Comparison of ENCODE assay signal across 8 cellular contexts in the genomic region with DNA sequence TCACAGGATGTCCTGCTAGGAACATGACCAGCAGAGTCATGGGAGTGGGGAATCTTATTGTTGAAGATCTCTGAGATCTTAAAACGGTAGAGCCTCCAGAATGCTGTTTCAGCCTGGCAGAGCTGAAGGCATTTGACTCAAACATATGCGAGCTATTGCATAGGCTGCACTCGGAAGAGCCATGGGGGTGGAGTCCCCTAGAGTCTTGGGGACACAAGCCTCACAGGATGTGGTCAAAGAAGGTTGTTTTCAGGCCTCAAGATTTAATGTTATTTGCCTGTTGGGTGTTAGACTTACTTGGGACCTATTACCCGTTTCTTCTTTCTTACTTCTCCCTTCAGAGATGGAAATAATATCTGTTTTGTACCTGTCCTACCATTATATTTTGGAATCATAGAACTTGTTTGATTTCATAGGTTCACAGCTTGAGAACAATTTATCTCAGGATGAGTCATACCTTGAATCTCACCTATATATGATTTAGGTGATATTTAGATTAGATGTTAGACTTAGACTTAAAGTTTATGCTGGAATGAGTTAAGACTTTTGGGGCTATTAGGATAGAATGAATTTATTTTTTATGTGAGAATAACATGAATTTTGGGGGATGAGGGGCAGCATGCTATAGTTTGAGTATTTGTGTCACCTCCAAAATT.
DNase-seq lines count a peak whose midpoint lies in the region; ATAC-seq and TF ChIP-seq lines count a peak whose summit lies in the region.

No MANE protein-coding gene starts in this region.

- H3K27ac ChIP-seq in thyroid gland, result no peak overlapping the region

- peaks cover 32% of the 10 kb centered on the region for H3K4me1 Mint-ChIP-seq in memory B cell

- no peaks in the 10 kb centered on the region for H3K36me3 ChIP-seq in thyroid gland

- H3K36me3 Mint-ChIP-seq in memory B cell, result no peaks in the 10 kb centered on the region

- peak overlapping the region; percentile 99 for H3K27ac Mint-ChIP-seq in memory B cell

- peaks cover 3% of the 10 kb centered on the region for H3K9me3 Mint-ChIP-seq in memory B cell

- no peak overlapping the region for H3K4me3 ChIP-seq in thyroid gland (replicated peaks in 1 of 3)

- intact Hi-C loops in thyroid gland (cut with DNase I), result no loop called here

- peak in 3 of 5 donors; percentile 23 to 92 (median 29) for DNase-seq in T-helper 1 cell
- peak in 1 of 2 donors; percentile 66 for DNase-seq in memory B cell (ENCODE audit: low spot score in 2 of 2)
- DNase-seq in A172 (ENCODE audit: low spot score), result no peak
- no peak for DNase-seq in erythroblast (lab: John Stamatoyannopoulos, UW)
- DNase-seq in NCI-H2107 treated with DMSO at 0.1 percent for 48 hours (lab: John Stamatoyannopoulos, UW; ENCODE audit: unreplicated experiment), result no peak
- DNase-seq in thyroid gland, result no peak

- TF ChIP-seq CTCF in thyroid gland (IDR thresholded peaks at IDR 0.05), result no peak

- peak; percentile 93 for ATAC-seq in GM19025 (IDR thresholded peaks at IDR 0.05; ENCODE audit: low read depth, unreplicated experiment)
- ATAC-seq in HG02884 (IDR thresholded peaks at IDR 0.05; ENCODE audit: unreplicated experiment), result peak; percentile 83
- ATAC-seq in memory B cell (ENCODE audit: low read depth), result peak; percentile 92

- no peaks in the 10 kb centered on the region for H3K27me3 ChIP-seq in thyroid gland

- peak overlapping the region; percentile 78 for H3K4me3 Mint-ChIP-seq in memory B cell

- TF ChIP-seq POLR2A in erythroblast (IDR thresholded peaks at IDR 0.05; ENCODE audit: low read length) (no peak), thyroid gland (IDR thresholded peaks at IDR 0.05) (no peak)

- no peaks in the 10 kb centered on the region for H3K9me3 ChIP-seq in thyroid gland

- H3K27me3 Mint-ChIP-seq in memory B cell, result no peaks in the 10 kb centered on the region

- WGBS in thyroid gland, 2 donors, result 65 to 90% methylated on average over 4 of the region's 4 CpGs

- no peaks in the 10 kb centered on the region for H3K4me1 ChIP-seq in thyroid gland

Comparison
In these comparisons a context has a peak if more than half of its experiments do, and no peak if none do; other contexts are left out.
1. DNase-seq: peak in T-helper 1 cell (3 of 5); none in A172 (single experiment), erythroblast (0 of 2), NCI-H2107 treated with DMSO at 0.1 percent for 48 hours (single experiment) and thyroid gland (0 of 2).
2. Peak in every context shown above with its lines, with median percentiles within 50 percentile points of each other: ATAC-seq.